30 cellular contexts compared by ENCODE assay signal in genomic region chr3:123919353-123919752, GRCh38.
"Had no signal": no experiment of that assay in that cellular context is flagged by ENCODE, and none has a peak within 500 bp of the region (broad histone marks: within the 10 kb centered on the region; RNA-seq: fewer than 3 reads in every experiment).

No MANE protein-coding gene starts in this region.

- H3K9me3 ChIP-seq: prostate gland, testis had no signal

- H3K27ac ChIP-seq: coronary artery, esophagus squamous epithelium, prostate gland, skin epidermis, spleen, testis, tibial artery had no signal

- H3K4me1 Mint-ChIP-seq: central memory CD8-positive, alpha-beta T cell; memory B cell; naive B cell; neural crest cell; stimulated activated memory B cell treated with anti-CD40 and anti-IgM and Interleukin-4, amounts not matched to agents 10 μg/mL and 1 μg/mL and 100 μg/mL, for 72 hours had no signal

- H3K4me1 ChIP-seq: esophagus squamous epithelium, prostate gland, spleen, testis had no signal

- ATAC-seq: left cardiac atrium; left ventricle myocardium superior; mucosa of descending colon; natural killer cell treated with Interleukin-12 subunit alpha and Interleukin-12 subunit beta and Interleukin-15 and Interleukin-18, amount 100 ng/mL, for 72 hours; right cardiac atrium; stimulated activated memory B cell treated with anti-CD40 and anti-IgM and Interleukin-4, amounts not matched to agents 10 μg/mL and 1 μg/mL and 100 μg/mL, for 72 hours; stimulated activated naive CD8-positive, alpha-beta T cell treated with anti-CD3 and anti-CD28 coated beads, Interleukin-15, Interleukin-2, amounts not matched to agents 100 U/mL and 50 U/mL, for 24 hours had no signal

- H3K4me3 ChIP-seq: coronary artery, esophagus squamous epithelium, lung, mucosa of descending colon, prostate gland, skin epidermis, spleen, testis, tibial artery had no signal

- H3K27me3 ChIP-seq: esophagus squamous epithelium, spleen, testis, tibial artery had no signal

- H3K4me3 Mint-ChIP-seq: central memory CD8-positive, alpha-beta T cell; memory B cell; naive B cell; natural killer cell treated with Interleukin-12 subunit alpha and Interleukin-12 subunit beta and Interleukin-15 and Interleukin-18, amount 100 ng/mL, for 72 hours; neural crest cell; stimulated activated memory B cell treated with anti-CD40 and anti-IgM and Interleukin-4, amounts not matched to agents 10 μg/mL and 1 μg/mL and 100 μg/mL, for 72 hours; type B pancreatic cell had no signal

- DNase-seq: dermis blood vessel endothelial cell; effector memory CD4-positive, alpha-beta T cell; erythroblast; esophagus squamous epithelium; foreskin melanocyte; head of caudate nucleus; left cardiac atrium; left ventricle myocardium superior; mucosa of descending colon; naive B cell; right cardiac atrium; spleen; stimulated activated CD4-positive, alpha-beta T cell treated with anti-CD3 and anti-CD28 coated beads, Interleukin-4, amount 100 ng/mL, for 4 hours; stimulated activated naive CD8-positive, alpha-beta T cell treated with anti-CD3 and anti-CD28 coated beads, Interleukin-15, Interleukin-2, amounts not matched to agents 100 U/mL and 50 U/mL, for 24 hours; substantia nigra; testis; tibial artery had no signal

- H3K27ac Mint-ChIP-seq: memory B cell; natural killer cell treated with Interleukin-12 subunit alpha and Interleukin-12 subunit beta and Interleukin-15 and Interleukin-18, amount 100 ng/mL, for 72 hours; stimulated activated memory B cell treated with anti-CD40 and anti-IgM and Interleukin-4, amounts not matched to agents 10 μg/mL and 1 μg/mL and 100 μg/mL, for 72 hours; type B pancreatic cell had no signal

- H3K27me3 Mint-ChIP-seq: central memory CD8-positive, alpha-beta T cell; memory B cell; naive B cell; natural killer cell treated with Interleukin-12 subunit alpha and Interleukin-12 subunit beta and Interleukin-15 and Interleukin-18, amount 100 ng/mL, for 72 hours; stimulated activated memory B cell treated with anti-CD40 and anti-IgM and Interleukin-4, amounts not matched to agents 10 μg/mL and 1 μg/mL and 100 μg/mL, for 72 hours; type B pancreatic cell had no signal

- FAIRE-seq: endothelial cell of umbilical vein, keratinocyte, urothelium cell line had no signal

- H3K36me3 ChIP-seq: prostate gland had no signal
